Comparison of ENCODE assay signal across 2 cellular contexts in the genomic region with DNA sequence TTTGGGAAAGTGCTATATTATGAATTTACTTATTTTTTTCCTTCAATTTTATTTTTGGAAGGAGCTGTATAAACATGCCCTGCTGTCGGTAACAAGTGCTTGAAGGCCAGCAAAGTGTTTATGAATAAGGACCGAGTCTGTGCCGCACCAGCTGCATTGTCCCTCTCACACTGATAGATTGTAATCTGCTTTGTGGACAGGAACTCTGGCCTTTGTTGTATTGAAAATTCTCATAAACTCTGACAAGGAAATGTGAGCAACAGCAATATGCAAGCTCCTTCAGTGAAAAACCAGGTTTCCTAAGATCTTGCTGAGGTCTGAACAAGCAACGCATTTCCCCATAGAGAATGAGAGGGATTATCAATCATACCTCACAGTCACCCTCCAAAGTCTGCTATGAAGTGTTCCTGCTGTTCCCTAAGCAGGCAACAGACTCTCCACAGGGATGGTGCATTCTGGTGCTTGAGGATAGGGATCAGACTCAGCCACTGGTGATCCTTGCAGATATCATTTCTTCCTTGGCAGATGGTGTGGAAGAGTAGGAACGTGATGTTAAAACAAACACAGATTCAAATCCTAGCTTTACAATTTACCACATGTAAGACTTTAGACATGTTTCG.
TF ChIP-seq lines count a peak whose summit lies in the region.

No MANE protein-coding gene starts in this region.

TF ChIP-seq in IMR-90, 13 proteins besides CTCF, POLR2A, EP300 and RAD21:
- TF ChIP-seq NFE2L2 (IDR thresholded peaks at IDR 0.05; ENCODE audit: low read depth, low read length) = no peak
- no peak for TF ChIP-seq RFX5 (IDR thresholded peaks at IDR 0.05; ENCODE audit: low read depth, low read length)
- TF ChIP-seq, protein P1, sequence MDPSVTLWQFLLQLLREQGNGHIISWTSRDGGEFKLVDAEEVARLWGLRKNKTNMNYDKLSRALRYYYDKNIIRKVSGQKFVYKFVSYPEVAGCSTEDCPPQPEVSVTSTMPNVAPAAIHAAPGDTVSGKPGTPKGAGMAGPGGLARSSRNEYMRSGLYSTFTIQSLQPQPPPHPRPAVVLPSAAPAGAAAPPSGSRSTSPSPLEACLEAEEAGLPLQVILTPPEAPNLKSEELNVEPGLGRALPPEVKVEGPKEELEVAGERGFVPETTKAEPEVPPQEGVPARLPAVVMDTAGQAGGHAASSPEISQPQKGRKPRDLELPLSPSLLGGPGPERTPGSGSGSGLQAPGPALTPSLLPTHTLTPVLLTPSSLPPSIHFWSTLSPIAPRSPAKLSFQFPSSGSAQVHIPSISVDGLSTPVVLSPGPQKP (IDR thresholded peaks at IDR 0.05; ENCODE audit: borderline replicate concordance, low read depth, low read length) = no peak
- no peak for TF ChIP-seq FOS (IDR thresholded peaks at IDR 0.05; ENCODE audit: low read depth, low read length)
- no peak for TF ChIP-seq MAZ (IDR thresholded peaks at IDR 0.05; ENCODE audit: borderline replicate concordance, low read depth, low read length)
- no peak for TF ChIP-seq CEBPB (IDR thresholded peaks at IDR 0.05; ENCODE audit: low read depth, low read length)
- no peak for TF ChIP-seq MAFK (IDR thresholded peaks at IDR 0.05; ENCODE audit: low read depth, low read length)
TF ChIP-seq in IMR-90: peak in this region for 0.

TF ChIP-seq in H1, 55 proteins besides CTCF, POLR2A, EP300 and RAD21:
- no peak for TF ChIP-seq SIRT6 (IDR thresholded peaks at IDR 0.05; ENCODE audit: low read length)
- no peak for TF ChIP-seq SIX5 (IDR thresholded peaks at IDR 0.05; ENCODE audit: low read depth, low read length)
- TF ChIP-seq TEAD4 (IDR thresholded peaks at IDR 0.05; ENCODE audit: low read depth, low read length) = no peak
- TF ChIP-seq BACH1 (IDR thresholded peaks at IDR 0.05; ENCODE audit: low read length) = no peak
- TF ChIP-seq TBP (IDR thresholded peaks at IDR 0.05; ENCODE audit: low read depth, low read length) = no peak
- no peak for TF ChIP-seq FOSL1 (IDR thresholded peaks at IDR 0.05; ENCODE audit: insufficient read depth, low read depth, low read length)
- TF ChIP-seq TCF12 (IDR thresholded peaks at IDR 0.05; ENCODE audit: low read depth, low read length) = no peak
- TF ChIP-seq RFX5 (IDR thresholded peaks at IDR 0.05; ENCODE audit: borderline replicate concordance, low read depth, low read length) = no peak
- TF ChIP-seq GTF2F1 (IDR thresholded peaks at IDR 0.05; ENCODE audit: borderline replicate concordance, low read depth, low read length) = no peak
- no peak for TF ChIP-seq EGR1 (IDR thresholded peaks at IDR 0.05; ENCODE audit: borderline replicate concordance, low read depth, low read length)
- TF ChIP-seq SIN3A (conservative IDR thresholded peaks at IDR 0.05 in 1 of 2, IDR thresholded peaks at IDR 0.05 in 1 of 2; ENCODE audit: low read depth in 1 of 2, low read length in 2 of 2) = no peak
- TF ChIP-seq ATF2 (IDR thresholded peaks at IDR 0.05; ENCODE audit: low read length) = no peak
